8 cellular contexts compared by ENCODE assay signal in genomic region chr5:160467555-160468418, GRCh38. TPM values are rescaled to one million over a fixed set of nuclear protein-coding genes. Genes with fewer than 3 reads are reported as not detected.
DNase-seq lines count a peak whose midpoint lies in the region; ATAC-seq and TF ChIP-seq lines count a peak whose summit lies in the region.

No MANE protein-coding gene starts in this region.

- H3K4me3 ChIP-seq in colonic mucosa = peak overlapping the region; percentile 30
- no peak overlapping the region for H3K4me3 ChIP-seq in lower leg skin (ENCODE audit: low read depth, poor library complexity, severe bottlenecking)

- peak overlapping the region in 1 of 2 donors; percentile 49 for H3K9ac ChIP-seq in colonic mucosa (ENCODE audit: low read depth in 2 of 2, low read length in 2 of 2)

- peak overlapping the region; percentile 64 for H3K27ac ChIP-seq in CD4-positive, alpha-beta T cell (ENCODE audit: low read depth, low read length)
- H3K27ac ChIP-seq in colonic mucosa = peak overlapping the region; percentile 73

- H3K27me3 ChIP-seq in CD4-positive, alpha-beta T cell (ENCODE audit: control insufficient read depth, insufficient read depth, low read length) = no peaks in the 10 kb centered on the region
- no peaks in the 10 kb centered on the region for H3K27me3 ChIP-seq in colonic mucosa

- H3K4me1 Mint-ChIP-seq in CD4-positive, alpha-beta T cell (ENCODE audit: low read depth) = peaks cover 87% of the 10 kb centered on the region
- H3K4me1 Mint-ChIP-seq in activated CD4-positive, alpha-beta T cell treated with anti-CD3 and anti-CD28 coated beads for 36 hours = peaks cover 76% of the 10 kb centered on the region

- DNase-seq in CD4-positive, alpha-beta T cell = peak; percentile 37 to 72 (median 54)
- DNase-seq in HK-2 (ENCODE audit: unreplicated experiment) (peak; percentile 87), colonic mucosa (peak; percentile 89), lower leg skin (ENCODE audit: low spot score in 2 of 2) (peak; percentile 75 to 92), NCI-H1417 (lab: John Stamatoyannopoulos, UW) (no peak)
- peak; percentile 89 for DNase-seq in activated CD4-positive, alpha-beta T cell treated with anti-CD3 and anti-CD28 coated beads for 36 hours
- DNase-seq in stimulated activated CD8-positive, alpha-beta memory T cell treated with anti-CD3 and anti-CD28 coated beads, Interleukin-15, amount 100 ng/mL, for 48 hours (ENCODE audit: low read depth in 2 of 2) = peak; percentile 82 to 90

- POLR2A ChIA-PET in CD4-positive, alpha-beta T cell (lab: Charles Lee) = interaction anchor here (0.6 to 3.7 kb wide), 11 partner anchors 11 to 49 kb away, joined by 3 to 31 read pairs (median 7); partner anchors contain the start of gene SLU7
- POLR2A ChIA-PET in activated CD4-positive, alpha-beta T cell treated with anti-CD3 and anti-CD28 coated beads for 36 hours (lab: Charles Lee) = interaction anchor here (0.6 to 2.0 kb wide), 9 partner anchors 9 to 379 kb away, joined by 3 to 10 read pairs (median 4); no protein-coding TSS in a partner anchor

- no peaks in the 10 kb centered on the region for H3K9me3 Mint-ChIP-seq in CD4-positive, alpha-beta T cell
- H3K9me3 Mint-ChIP-seq in activated CD4-positive, alpha-beta T cell treated with anti-CD3 and anti-CD28 coated beads for 36 hours (ENCODE audit: low read depth) = no peaks in the 10 kb centered on the region

- H3K27ac Mint-ChIP-seq in CD4-positive, alpha-beta T cell = peak overlapping the region; percentile 88
- peak overlapping the region; percentile 99 for H3K27ac Mint-ChIP-seq in activated CD4-positive, alpha-beta T cell treated with anti-CD3 and anti-CD28 coated beads for 36 hours

- TF ChIP-seq POLR2A in lower leg skin (IDR thresholded peaks at IDR 0.05) = no peak

- ATAC-seq in CD4-positive, alpha-beta T cell (ENCODE audit: poor library complexity) = peak; percentile 84
- ATAC-seq in GM19455 (IDR thresholded peaks at IDR 0.05; ENCODE audit: unreplicated experiment) = peak; percentile 95
- peak; percentile 85 for ATAC-seq in activated CD4-positive, alpha-beta T cell treated with anti-CD3 and anti-CD28 coated beads for 36 hours

- H3K9me3 ChIP-seq in CD4-positive, alpha-beta T cell (ENCODE audit: control insufficient read depth, low read length) = no peaks in the 10 kb centered on the region
- no peaks in the 10 kb centered on the region for H3K9me3 ChIP-seq in colonic mucosa

- H3K4me1 ChIP-seq in colonic mucosa = peaks cover 11% of the 10 kb centered on the region

- H3K27me3 Mint-ChIP-seq in CD4-positive, alpha-beta T cell = no peaks in the 10 kb centered on the region
- no peaks in the 10 kb centered on the region for H3K27me3 Mint-ChIP-seq in activated CD4-positive, alpha-beta T cell treated with anti-CD3 and anti-CD28 coated beads for 36 hours

- TF ChIP-seq CTCF in CD4-positive, alpha-beta T cell (IDR thresholded peaks at IDR 0.05) = no peak
- TF ChIP-seq CTCF in colonic mucosa (IDR thresholded peaks at IDR 0.05) (no peak), lower leg skin (IDR thresholded peaks at IDR 0.05) (no peak)

- H3K36me3 Mint-ChIP-seq in CD4-positive, alpha-beta T cell (ENCODE audit: low read depth) = no peaks in the 10 kb centered on the region
- peaks cover 28% of the 10 kb centered on the region for H3K36me3 Mint-ChIP-seq in activated CD4-positive, alpha-beta T cell treated with anti-CD3 and anti-CD28 coated beads for 36 hours (ENCODE audit: low read depth)

- H3K4me3 Mint-ChIP-seq in CD4-positive, alpha-beta T cell = peak overlapping the region; percentile 94
- peak overlapping the region; percentile 88 for H3K4me3 Mint-ChIP-seq in activated CD4-positive, alpha-beta T cell treated with anti-CD3 and anti-CD28 coated beads for 36 hours

- no peaks in the 10 kb centered on the region for H3K36me3 ChIP-seq in colonic mucosa

- WGBS in lower leg skin, 2 donors = 19 to 37% methylated on average over 31 of the region's 31 CpGs

- intact Hi-C loops in CD4-positive, alpha-beta T cell (cut with DNase I, micrococcal nuclease) = loop anchor here in 1 of 2 experiments (2.0 to 5.0 kb wide), 2 partner anchors 29 to 45 kb away; partner anchors contain the start of gene PTTG1
- intact Hi-C loops in activated CD4-positive, alpha-beta T cell treated with anti-CD3 and anti-CD28 coated beads for 36 hours (cut with DNase I, micrococcal nuclease) = loop anchor here (1.0 to 5.0 kb wide), 8 partner anchors 12 to 1260 kb away; partner anchors contain the start of genes SLU7 (in 2 of the 2), RNF145 (in 1 of the 2) and TTC1 (in 1 of the 2)
- intact Hi-C loops in colonic mucosa (cut with DNase I) (no loop called here), lower leg skin (cut with DNase I; ENCODE audit: low total_unique reads) (loop anchor here (10.0 kb wide), 1 partner anchor 1613 kb away; no protein-coding TSS in a partner anchor)

- CTCF ChIA-PET in CD4-positive, alpha-beta T cell (lab: Charles Lee) = interaction anchor here (1.3 to 4.9 kb wide), 6 partner anchors 9 to 44 kb away, joined by 3 to 43 read pairs (median 6); no protein-coding TSS in a partner anchor
- CTCF ChIA-PET in activated CD4-positive, alpha-beta T cell treated with anti-CD3 and anti-CD28 coated beads for 36 hours (lab: Charles Lee) = interaction anchor here (1.2 to 6.4 kb wide), 6 partner anchors 11 to 44 kb away, joined by 3 to 80 read pairs (median 8); no protein-coding TSS in a partner anchor

RNA-seq across cellular contexts. Expression of gene PTTG1, which starts 46.1 kb away (rescaled TPM):
- 10 to 100 TPM; 15.1 to 17.6 TPM for total RNA-seq in CD4-positive, alpha-beta T cell
- 100 to 1,000 TPM; 169 to 212 TPM for total RNA-seq in activated CD4-positive, alpha-beta T cell treated with anti-CD3 and anti-CD28 coated beads for 36 hours
- total RNA-seq in colonic mucosa (100 to 1,000 TPM in 1 of 2 donors, 10 to 100 TPM in 1; 37.0 to 104 TPM), lower leg skin (10 to 100 TPM; 31.5 to 46.3 (median 43.0) TPM)

RNA-seq across cellular contexts. Expression of gene SLU7, which starts 48.9 kb away (rescaled TPM):
- total RNA-seq in CD4-positive, alpha-beta T cell = 100 to 1,000 TPM in 1 of 2 experiments, 10 to 100 TPM in 1; 99.9 to 106 TPM
- 10 to 100 TPM; 41.1 to 53.0 TPM for total RNA-seq in activated CD4-positive, alpha-beta T cell treated with anti-CD3 and anti-CD28 coated beads for 36 hours
- total RNA-seq in colonic mucosa (10 to 100 TPM; 31.5 to 48.8 TPM), lower leg skin (100 to 1,000 TPM in 1 of 4 donors, 10 to 100 TPM in 3; 65.6 to 125 (median 87.5) TPM)

Comparison
In these comparisons a context has a peak if more than half of its experiments do, and no peak if none do; other contexts are left out.
1. DNase-seq: peak in CD4-positive, alpha-beta T cell (10 of 10), HK-2 (single experiment), activated CD4-positive, alpha-beta T cell treated with anti-CD3 and anti-CD28 coated beads for 36 hours (single experiment), colonic mucosa (single experiment), lower leg skin (2 of 2) and stimulated activated CD8-positive, alpha-beta memory T cell treated with anti-CD3 and anti-CD28 coated beads, Interleukin-15, amount 100 ng/mL, for 48 hours (2 of 2); none in NCI-H1417 (0 of 3).
2. Peak in every context shown above with its lines, with median percentiles within 50 percentile points of each other: ATAC-seq.